8 cellular contexts compared by ENCODE assay signal in the genomic region with DNA sequence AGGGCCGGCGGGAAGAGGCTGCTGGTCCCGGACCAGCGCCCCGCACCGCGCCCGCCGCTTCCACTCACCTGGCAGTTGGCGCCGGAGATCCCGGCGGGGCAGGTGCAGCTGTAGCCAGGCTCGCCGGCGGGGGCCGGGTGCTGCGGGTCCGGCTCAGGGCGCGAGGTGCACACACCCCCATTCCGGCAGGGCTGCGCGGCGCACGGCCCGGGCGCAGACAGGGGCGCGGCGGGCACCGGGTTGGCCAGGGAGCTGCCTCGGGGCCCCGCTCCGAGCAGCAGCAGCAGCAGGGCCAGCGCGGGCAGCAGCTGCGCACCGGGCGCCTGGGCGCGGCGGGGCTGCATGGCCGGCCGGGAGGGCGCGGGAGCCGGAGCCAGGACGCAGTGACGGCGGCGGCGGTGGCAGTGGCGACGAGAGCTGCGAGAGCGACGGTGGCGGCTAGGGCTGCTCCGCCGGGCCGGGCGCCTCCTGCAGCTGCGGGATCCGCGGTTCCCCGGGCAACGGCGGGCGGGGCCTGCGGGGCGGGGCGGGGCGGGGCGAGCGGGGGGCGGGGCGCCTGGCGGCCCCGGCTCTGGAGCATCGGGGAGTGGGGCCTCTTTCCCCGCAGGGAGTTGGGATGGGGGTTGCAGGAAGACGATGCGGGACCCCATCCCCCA. TPM values are rescaled to one million over a fixed set of nuclear protein-coding genes. Genes with fewer than 3 reads are reported as not detected.
DNase-seq lines count a peak whose midpoint lies in the region; ATAC-seq and TF ChIP-seq lines count a peak whose summit lies in the region.

A gene with protein sequence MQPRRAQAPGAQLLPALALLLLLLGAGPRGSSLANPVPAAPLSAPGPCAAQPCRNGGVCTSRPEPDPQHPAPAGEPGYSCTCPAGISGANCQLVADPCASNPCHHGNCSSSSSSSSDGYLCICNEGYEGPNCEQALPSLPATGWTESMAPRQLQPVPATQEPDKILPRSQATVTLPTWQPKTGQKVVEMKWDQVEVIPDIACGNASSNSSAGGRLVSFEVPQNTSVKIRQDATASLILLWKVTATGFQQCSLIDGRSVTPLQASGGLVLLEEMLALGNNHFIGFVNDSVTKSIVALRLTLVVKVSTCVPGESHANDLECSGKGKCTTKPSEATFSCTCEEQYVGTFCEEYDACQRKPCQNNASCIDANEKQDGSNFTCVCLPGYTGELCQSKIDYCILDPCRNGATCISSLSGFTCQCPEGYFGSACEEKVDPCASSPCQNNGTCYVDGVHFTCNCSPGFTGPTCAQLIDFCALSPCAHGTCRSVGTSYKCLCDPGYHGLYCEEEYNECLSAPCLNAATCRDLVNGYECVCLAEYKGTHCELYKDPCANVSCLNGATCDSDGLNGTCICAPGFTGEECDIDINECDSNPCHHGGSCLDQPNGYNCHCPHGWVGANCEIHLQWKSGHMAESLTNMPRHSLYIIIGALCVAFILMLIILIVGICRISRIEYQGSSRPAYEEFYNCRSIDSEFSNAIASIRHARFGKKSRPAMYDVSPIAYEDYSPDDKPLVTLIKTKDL (minus strand): TSS at position 476 of the 656 bp plus-strand sequence. CDS start 132 bp downstream, at position 344.

- intact Hi-C loops in left lung (cut with DNase I) = no loop called here

- H3K27me3 ChIP-seq in WERI-Rb-1 (ENCODE audit: insufficient read depth, low read depth, severe bottlenecking) (peaks cover 88% of the 10 kb centered on the region), left lung (peaks cover 63 to 98% of the 10 kb centered on the region in 2 donors)

- DNase-seq in ELR (ENCODE audit: low read depth) = peak; percentile 65
- no peak for DNase-seq in LNCaP clone FGC (ENCODE audit: low read depth)
- DNase-seq in WERI-Rb-1 = peak; percentile 52
- peak; percentile 51 for DNase-seq in cerebellar cortex (ENCODE audit: low spot score)
- peak in 1 of 2 donors; percentile 76 for DNase-seq in left lung
- peak; percentile 8 for DNase-seq in stimulated activated CD8-positive, alpha-beta memory T cell treated with anti-CD3 and anti-CD28 coated beads, Interleukin-7, amount 100 ng/mL, for 24 hours (ENCODE audit: low read depth)
- no peak for DNase-seq in OCI-M2 (lab: John Stamatoyannopoulos, UW; ENCODE audit: unreplicated experiment)

- H3K9me3 ChIP-seq in WERI-Rb-1 (ENCODE audit: severe bottlenecking) = peaks cover 2% of the 10 kb centered on the region
- H3K9me3 ChIP-seq in left lung = no peaks in the 10 kb centered on the region

- H3K27ac ChIP-seq in WERI-Rb-1 = no peak within 1 kb of the TSS
- H3K27ac ChIP-seq in left lung = no peak within 1 kb of the TSS

- H3K4me1 ChIP-seq in left lung = peaks cover 13 to 18% of the 10 kb centered on the region in 2 donors

- H3K4me3 ChIP-seq in LNCaP clone FGC (ENCODE audit: low read depth, low read length) (peak within 1 kb of the TSS; percentile 34), WERI-Rb-1 (ENCODE audit: low read depth, low read length) (peak within 1 kb of the TSS; percentile 45), left lung (peak within 1 kb of the TSS; percentile 14 to 35)

- peak; percentile 80 for ATAC-seq in GM21825 (IDR thresholded peaks at IDR 0.05; ENCODE audit: unreplicated experiment)
- peak; percentile 75 for ATAC-seq in left lung

- H3K36me3 ChIP-seq in WERI-Rb-1 (no peaks in the 10 kb centered on the region), left lung (no peaks in the 10 kb centered on the region)

- no peak for TF ChIP-seq CTCF in LNCaP clone FGC (IDR thresholded peaks at IDR 0.05; ENCODE audit: control insufficient read depth, extremely low read depth, insufficient read depth)
- TF ChIP-seq CTCF in WERI-Rb-1 (IDR thresholded peaks at IDR 0.05; ENCODE audit: low read depth, low read length) = no peak
- TF ChIP-seq CTCF in left lung (IDR thresholded peaks at IDR 0.05) = no peak

RNA-seq across cellular contexts. Expression of the gene that starts here (rescaled TPM):
- total RNA-seq in left lung = 1 to 10 TPM in 1 of 2 donors, under 1 TPM in 1; 0.06 to 1.9 TPM

Comparison
In these comparisons a context has a peak if more than half of its experiments do, and no peak if none do; other contexts are left out.
1. DNase-seq: peak in ELR (single experiment), WERI-Rb-1 (single experiment), cerebellar cortex (single experiment) and stimulated activated CD8-positive, alpha-beta memory T cell treated with anti-CD3 and anti-CD28 coated beads, Interleukin-7, amount 100 ng/mL, for 24 hours (single experiment); none in LNCaP clone FGC (single experiment) and OCI-M2 (single experiment).
2. Peak in every context shown above with its lines, with median percentiles within 50 percentile points of each other: H3K4me3 ChIP-seq.